In the genomic region with DNA sequence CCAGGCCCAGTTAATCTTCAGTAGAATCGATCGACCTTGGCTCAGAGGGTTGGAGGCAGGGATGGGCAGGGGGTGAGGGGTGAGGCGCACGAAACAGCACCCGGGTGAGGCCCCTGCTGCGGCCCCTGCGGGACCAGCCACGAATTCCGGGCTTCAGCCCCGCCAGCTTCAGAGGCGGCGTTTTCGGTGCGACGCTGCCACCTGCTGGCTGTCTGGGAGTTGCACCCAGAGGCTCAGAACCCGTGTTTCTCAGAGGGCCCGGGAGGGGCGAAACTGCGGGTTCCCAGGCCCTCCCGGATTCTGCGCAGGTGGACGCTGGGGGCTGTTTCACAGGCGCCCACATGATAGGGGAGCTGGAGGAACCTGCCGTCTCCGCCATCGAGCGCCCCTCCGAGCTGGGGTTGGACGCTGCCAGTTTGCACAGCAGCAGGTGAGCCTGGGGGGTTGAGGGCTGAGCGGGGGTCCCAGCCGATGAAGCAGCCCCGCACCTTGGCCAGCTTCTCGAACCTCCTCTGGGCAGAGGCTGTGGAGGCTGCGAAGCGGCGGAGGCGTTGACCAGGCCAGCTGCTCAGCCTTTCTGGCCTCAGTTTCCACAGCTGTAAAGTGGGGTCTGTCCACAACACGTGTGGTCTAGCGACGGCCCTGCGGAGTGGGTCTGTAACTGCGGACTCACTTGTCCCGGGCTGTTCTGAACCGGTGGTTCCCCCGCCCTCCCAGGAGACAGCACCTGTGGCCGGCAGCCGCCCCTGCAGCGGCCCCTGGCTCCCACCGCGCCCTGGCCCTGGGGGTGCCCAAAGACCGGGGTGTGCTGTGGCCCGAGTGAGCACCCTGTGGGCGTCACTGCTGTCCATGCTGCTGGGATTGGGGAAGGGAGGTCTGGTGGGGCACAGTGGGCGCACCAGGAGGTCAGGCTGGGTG, we compare ENCODE assay signal across 9 cellular contexts.
DNase-seq lines count a peak whose midpoint lies in the region; ATAC-seq lines count a peak whose summit lies in the region.
"Had no signal": no experiment of that assay in that cellular context is flagged by ENCODE, and none has a peak within 500 bp of the region (broad histone marks: within the 10 kb centered on the region; RNA-seq: fewer than 3 reads in every experiment).

No MANE protein-coding gene starts in this region.

- no peak overlapping the region for H3K27ac ChIP-seq in caudate nucleus (ENCODE audit: low read depth, low read length)
- H3K27ac ChIP-seq: SK-N-MC had no signal

- peak; percentile 94 for DNase-seq in AG08396 (ENCODE audit: low spot score)
- DNase-seq in NCI-H2107 treated with DMSO at 0.1 percent for 48 hours (lab: John Stamatoyannopoulos, UW; ENCODE audit: unreplicated experiment) = peak; percentile 54
- peak; percentile 69 to 73 (median 73) for DNase-seq in activated CD4-positive, CD25-positive, alpha-beta regulatory T cell (lab: John Stamatoyannopoulos, UW)
- peak in 44 of 61 donors; percentile 6 to 68 (median 30) for DNase-seq in caudate nucleus (lab: John Stamatoyannopoulos, UW)
- DNase-seq in left kidney (ENCODE audit: low read depth, low spot score) = peak; percentile 86
- DNase-seq in stimulated activated CD4-positive, alpha-beta T cell treated with anti-CD3 and anti-CD28 coated beads, TNF-alpha, amount 100 ng/mL, for 24 hours (ENCODE audit: low read depth in 3 of 3) = peak; percentile 62 to 82 (median 67)

- ATAC-seq in GM18520 (IDR thresholded peaks at IDR 0.05; ENCODE audit: unreplicated experiment) (peak; percentile 42), HG03039 (IDR thresholded peaks at IDR 0.05; ENCODE audit: unreplicated experiment) (peak; percentile 40)

Comparison
In these comparisons a context has a peak if more than half of its experiments do, and no peak if none do; other contexts are left out.
1. DNase-seq: peak in every context shown above with its lines; median percentile 94 in AG08396; 86 in left kidney; 73 in activated CD4-positive, CD25-positive, alpha-beta regulatory T cell; 67 in stimulated activated CD4-positive, alpha-beta T cell treated with anti-CD3 and anti-CD28 coated beads, TNF-alpha, amount 100 ng/mL, for 24 hours; 54 in NCI-H2107 treated with DMSO at 0.1 percent for 48 hours; 30 in caudate nucleus.